In genomic region chr2:75174519-75174918, GRCh38 we compare ENCODE assay signal across 1 cellular context.
TF ChIP-seq lines count a peak whose summit lies in the region.

No MANE protein-coding gene starts in this region.

TF ChIP-seq in K562, 482 proteins besides CTCF, POLR2A, EP300 and RAD21:
- TF ChIP-seq RNF219 (CRISPR knock-in tag; IDR thresholded peaks at IDR 0.05) (no peak), RBM25 (IDR thresholded peaks at IDR 0.05; ENCODE audit: low read depth, low read length, severe bottlenecking) (peak; percentile 17)
